11 cellular contexts compared by ENCODE assay signal in the genomic region with DNA sequence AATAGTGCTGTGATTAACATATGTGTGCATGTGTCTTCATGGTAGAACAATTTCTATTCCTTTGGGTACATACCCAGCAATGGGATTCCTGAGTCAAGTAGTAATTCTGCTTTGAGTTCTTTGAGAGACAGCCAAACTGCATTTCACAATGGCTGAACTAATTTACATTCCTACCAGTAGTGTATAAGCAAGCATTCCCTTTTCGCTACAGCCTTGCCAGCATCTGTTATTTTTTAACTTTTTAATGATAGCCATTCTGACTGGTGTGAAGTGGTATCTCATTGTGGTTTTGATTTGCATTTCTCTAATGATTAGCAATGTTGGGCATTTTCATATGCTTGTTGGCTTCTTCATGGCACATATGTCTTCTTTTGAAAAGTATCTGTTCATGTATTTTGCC.
DNase-seq lines count a peak whose midpoint lies in the region; ATAC-seq and TF ChIP-seq lines count a peak whose summit lies in the region.
"Had no signal": no experiment of that assay in that cellular context is flagged by ENCODE, and none has a peak within 500 bp of the region (broad histone marks: within the 10 kb centered on the region; RNA-seq: fewer than 3 reads in every experiment).

No MANE protein-coding gene starts in this region.

- POLR2A ChIA-PET in RWPE1 (lab: Yijun Ruan, JAX; ENCODE audit: low non-redundant PET): no interaction called here

- CTCF ChIA-PET in RWPE1 (lab: Yijun Ruan, JAX): no interaction called here

- ATAC-seq in GM21447 (IDR thresholded peaks at IDR 0.05; ENCODE audit: unreplicated experiment): peak; percentile 56
- ATAC-seq: activated CD8-positive, alpha-beta T cell treated with anti-CD3 and anti-CD28 coated beads, Interleukin-2, amount 10 ng/mL, durations not matched to agents 7 days and 5 days had no signal

- H3K4me3 ChIP-seq in AG09309 (ENCODE audit: control insufficient read depth, low read depth, low read length): no peak overlapping the region
- H3K4me3 ChIP-seq: BLaER1 had no signal

- TF ChIP-seq CTCF in AG09309 (IDR thresholded peaks at IDR 0.05; ENCODE audit: control insufficient read depth, insufficient read depth, low read depth, low read length, missing control alignments) (peak; percentile 45), RWPE1 (conservative IDR thresholded peaks at IDR 0.05; ENCODE audit: low read depth) (no peak)

- DNase-seq in AG09309 (ENCODE audit: low read depth) (peak; percentile 82), NCI-H226 (peak; percentile 75), iris pigment epithelial cell (ENCODE audit: low read depth) (peak; percentile 97), RWPE1 (ENCODE audit: low spot score) (no peak), SW480 (ENCODE audit: low spot score) (no peak)
- no peak for DNase-seq in effector CD8-positive, alpha-beta T cell (lab: John Stamatoyannopoulos, UW)
- DNase-seq in activated CD4-positive, CD25-positive, alpha-beta regulatory T cell (lab: John Stamatoyannopoulos, UW): no peak
- DNase-seq: activated CD8-positive, alpha-beta T cell treated with anti-CD3 and anti-CD28 coated beads, Interleukin-2, amount 10 ng/mL, durations not matched to agents 7 days and 5 days; stimulated activated CD4-positive, alpha-beta T cell treated with anti-CD3 and anti-CD28 coated beads, Interleukin-4, amount 100 ng/mL, for 4 hours had no signal

- no peak overlapping the region for H3K27ac ChIP-seq in RWPE1
- H3K27ac ChIP-seq: BLaER1 had no signal

Comparison
In these comparisons a context has a peak if more than half of its experiments do, and no peak if none do; other contexts are left out.
1. DNase-seq: peak in AG09309 (single experiment), NCI-H226 (single experiment) and iris pigment epithelial cell (single experiment); none in RWPE1 (single experiment), SW480 (single experiment), effector CD8-positive, alpha-beta T cell (single experiment) and activated CD4-positive, CD25-positive, alpha-beta regulatory T cell (0 of 4).